In the genomic region with DNA sequence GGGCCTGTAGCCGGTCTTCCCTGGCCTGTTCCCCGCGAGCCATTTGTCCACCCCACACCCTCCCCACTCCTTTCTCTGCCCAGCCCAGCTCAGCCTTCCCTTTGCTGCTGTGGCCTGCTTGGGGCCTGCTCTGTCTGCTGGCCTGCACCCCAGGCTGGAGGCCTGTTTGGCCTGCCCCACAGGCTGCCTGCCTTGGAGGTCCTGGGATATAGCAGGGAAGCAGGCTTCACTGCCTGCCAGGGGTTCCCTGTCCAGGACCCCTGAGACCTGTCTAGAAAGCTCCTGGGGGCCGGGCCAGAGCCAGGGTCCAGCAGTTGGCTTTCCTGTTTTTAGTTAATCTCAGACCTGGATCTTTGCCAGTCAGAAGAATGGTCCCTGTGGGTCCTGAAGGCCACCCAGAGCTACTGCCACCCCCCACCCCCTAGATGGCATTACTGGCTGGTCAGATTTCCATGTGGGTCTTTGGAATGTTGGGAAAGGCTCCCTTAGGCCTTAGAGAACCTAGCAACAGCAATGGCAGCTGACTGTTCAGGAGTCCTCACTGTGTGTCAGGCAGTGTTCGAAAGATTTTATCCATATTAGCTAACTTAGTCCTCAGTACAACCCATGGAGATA, we compare ENCODE assay signal across 1 cellular context.
TF ChIP-seq lines count a peak whose summit lies in the region.

No MANE protein-coding gene starts in this region.

TF ChIP-seq in HepG2, 621 proteins besides CTCF, POLR2A, EP300 and RAD21:
- TF ChIP-seq AGO2 (optimal IDR thresholded peaks at IDR 0.05; ENCODE audit: low read depth, low read length) (peak; percentile 71), ZFAT (CRISPR knock-in tag; conservative IDR thresholded peaks at IDR 0.05) (no peak), ZFX (CRISPR knock-in tag; IDR thresholded peaks at IDR 0.05; ENCODE audit: low read depth) (0 out of 2 replicates have a peak, but pooled peaks have one; percentile 25), ZNF282 (IDR thresholded peaks at IDR 0.05; ENCODE audit: partially characterized antibody) (no peak), POLR2G (IDR thresholded peaks at IDR 0.05; ENCODE audit: low read depth, low read length) (peak; percentile 24; the same call in 1 of the 2 replicates)
- TF ChIP-seq, protein P1, sequence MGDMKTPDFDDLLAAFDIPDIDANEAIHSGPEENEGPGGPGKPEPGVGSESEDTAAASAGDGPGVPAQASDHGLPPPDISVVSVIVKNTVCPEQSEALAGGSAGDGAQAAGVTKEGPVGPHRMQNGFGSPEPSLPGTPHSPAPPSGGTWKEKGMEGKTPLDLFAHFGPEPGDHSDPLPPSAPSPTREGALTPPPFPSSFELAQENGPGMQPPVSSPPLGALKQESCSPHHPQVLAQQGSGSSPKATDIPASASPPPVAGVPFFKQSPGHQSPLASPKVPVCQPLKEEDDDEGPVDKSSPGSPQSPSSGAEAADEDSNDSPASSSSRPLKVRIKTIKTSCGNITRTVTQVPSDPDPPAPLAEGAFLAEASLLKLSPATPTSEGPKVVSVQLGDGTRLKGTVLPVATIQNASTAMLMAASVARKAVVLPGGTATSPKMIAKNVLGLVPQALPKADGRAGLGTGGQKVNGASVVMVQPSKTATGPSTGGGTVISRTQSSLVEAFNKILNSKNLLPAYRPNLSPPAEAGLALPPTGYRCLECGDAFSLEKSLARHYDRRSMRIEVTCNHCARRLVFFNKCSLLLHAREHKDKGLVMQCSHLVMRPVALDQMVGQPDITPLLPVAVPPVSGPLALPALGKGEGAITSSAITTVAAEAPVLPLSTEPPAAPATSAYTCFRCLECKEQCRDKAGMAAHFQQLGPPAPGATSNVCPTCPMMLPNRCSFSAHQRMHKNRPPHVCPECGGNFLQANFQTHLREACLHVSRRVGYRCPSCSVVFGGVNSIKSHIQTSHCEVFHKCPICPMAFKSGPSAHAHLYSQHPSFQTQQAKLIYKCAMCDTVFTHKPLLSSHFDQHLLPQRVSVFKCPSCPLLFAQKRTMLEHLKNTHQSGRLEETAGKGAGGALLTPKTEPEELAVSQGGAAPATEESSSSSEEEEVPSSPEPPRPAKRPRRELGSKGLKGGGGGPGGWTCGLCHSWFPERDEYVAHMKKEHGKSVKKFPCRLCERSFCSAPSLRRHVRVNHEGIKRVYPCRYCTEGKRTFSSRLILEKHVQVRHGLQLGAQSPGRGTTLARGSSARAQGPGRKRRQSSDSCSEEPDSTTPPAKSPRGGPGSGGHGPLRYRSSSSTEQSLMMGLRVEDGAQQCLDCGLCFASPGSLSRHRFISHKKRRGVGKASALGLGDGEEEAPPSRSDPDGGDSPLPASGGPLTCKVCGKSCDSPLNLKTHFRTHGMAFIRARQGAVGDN (CRISPR knock-in tag; IDR thresholded peaks at IDR 0.05): peak; percentile 32
